Comparison of ENCODE assay signal across 19 cellular contexts in genomic region chr12:119687344-119687865, GRCh38.
"Had no signal": no experiment of that assay in that cellular context is flagged by ENCODE, and none has a peak within 500 bp of the region (broad histone marks: within the 10 kb centered on the region; RNA-seq: fewer than 3 reads in every experiment).

No MANE protein-coding gene starts in this region.

- H3K27me3 Mint-ChIP-seq: activated CD4-positive, alpha-beta T cell treated with anti-CD3 and anti-CD28 coated beads, Interleukin-2, amount 10 ng/mL, durations not matched to agents 7 days and 5 days; activated naive CD4-positive, alpha-beta T cell treated with anti-CD3 and anti-CD28 coated beads, Interleukin-2, amount 10 ng/mL, durations not matched to agents 7 days and 5 days; activated naive CD8-positive, alpha-beta T cell treated with anti-CD3 and anti-CD28 coated beads, Interleukin-2, amount 50 U/mL, for 24 hours; dendritic cell treated with granulocyte-macrophage colony-stimulating factor and Interleukin-4, amounts not matched to agents 40 ng/mL and 50 ng/mL, for 4 days; type B pancreatic cell had no signal

- ATAC-seq: activated CD4-positive, CD25-positive, alpha-beta regulatory T cell treated with anti-CD3 and anti-CD28 coated beads, Interleukin-2, amount 50 U/mL, for 24 hours; activated naive CD8-positive, alpha-beta T cell treated with anti-CD3 and anti-CD28 coated beads, Interleukin-2, amount 50 U/mL, for 24 hours; activated T-cell treated with anti-CD3 and anti-CD28 coated beads, Interleukin-2, amount 50 U/mL, for 4 hours; gastrocnemius medialis had no signal

- H3K36me3 ChIP-seq: prostate gland, right atrium auricular region had no signal

- H3K27ac ChIP-seq: epithelial cell of prostate, prostate gland, right atrium auricular region, skin epidermis, testis had no signal

- DNase-seq: activated CD4-positive, alpha-beta T cell treated with anti-CD3 and anti-CD28 coated beads, Interleukin-2, amount 10 ng/mL, durations not matched to agents 7 days and 5 days; activated CD8-positive, alpha-beta memory T cell treated with anti-CD3 and anti-CD28 coated beads, Interleukin-2, amount 50 U/mL, for 4 hours; activated effector memory CD4-positive, alpha-beta T cell treated with Interleukin-2 at 50 U/mL for 16 hours; activated naive CD4-positive, alpha-beta T cell treated with anti-CD3 and anti-CD28 coated beads, Interleukin-2, amount 10 ng/mL, durations not matched to agents 7 days and 5 days; activated naive CD8-positive, alpha-beta T cell treated with anti-CD3 and anti-CD28 coated beads, Interleukin-2, amount 50 U/mL, for 24 hours; activated T-cell treated with anti-CD3 and anti-CD28 coated beads, Interleukin-2, amount 50 U/mL, for 4 hours; aorta; gastrocnemius medialis; head of caudate nucleus; kidney glomerular epithelial cell; stomach; testis had no signal

- H3K9me3 ChIP-seq: gastrocnemius medialis, prostate gland, right atrium auricular region, stomach, testis had no signal

- H3K4me3 ChIP-seq: gastrocnemius medialis, prostate gland, right atrium auricular region, skin epidermis, stomach, testis had no signal

- H3K9me3 Mint-ChIP-seq: activated CD4-positive, alpha-beta T cell treated with anti-CD3 and anti-CD28 coated beads, Interleukin-2, amount 10 ng/mL, durations not matched to agents 7 days and 5 days; activated naive CD4-positive, alpha-beta T cell treated with anti-CD3 and anti-CD28 coated beads, Interleukin-2, amount 10 ng/mL, durations not matched to agents 7 days and 5 days; activated naive CD8-positive, alpha-beta T cell treated with anti-CD3 and anti-CD28 coated beads, Interleukin-2, amount 50 U/mL, for 24 hours; activated T-cell treated with anti-CD3 and anti-CD28 coated beads, Interleukin-2, amount 50 U/mL, for 4 hours; dendritic cell treated with granulocyte-macrophage colony-stimulating factor and Interleukin-4, amounts not matched to agents 40 ng/mL and 50 ng/mL, for 4 days had no signal

- H3K27me3 ChIP-seq: gastrocnemius medialis, right atrium auricular region, stomach, testis had no signal

- H3K4me1 ChIP-seq: prostate gland had no signal

- H3K4me3 Mint-ChIP-seq: activated CD4-positive, alpha-beta T cell treated with anti-CD3 and anti-CD28 coated beads, Interleukin-2, amount 10 ng/mL, durations not matched to agents 7 days and 5 days; activated naive CD4-positive, alpha-beta T cell treated with anti-CD3 and anti-CD28 coated beads, Interleukin-2, amount 10 ng/mL, durations not matched to agents 7 days and 5 days; activated naive CD8-positive, alpha-beta T cell treated with anti-CD3 and anti-CD28 coated beads, Interleukin-2, amount 50 U/mL, for 24 hours; activated T-cell treated with anti-CD3 and anti-CD28 coated beads, Interleukin-2, amount 50 U/mL, for 4 hours; dendritic cell treated with granulocyte-macrophage colony-stimulating factor and Interleukin-4, amounts not matched to agents 40 ng/mL and 50 ng/mL, for 4 days; type B pancreatic cell had no signal

- H3K27ac Mint-ChIP-seq: activated CD4-positive, alpha-beta T cell treated with anti-CD3 and anti-CD28 coated beads, Interleukin-2, amount 10 ng/mL, durations not matched to agents 7 days and 5 days; activated naive CD4-positive, alpha-beta T cell treated with anti-CD3 and anti-CD28 coated beads, Interleukin-2, amount 10 ng/mL, durations not matched to agents 7 days and 5 days; activated naive CD8-positive, alpha-beta T cell treated with anti-CD3 and anti-CD28 coated beads, Interleukin-2, amount 50 U/mL, for 24 hours; dendritic cell treated with granulocyte-macrophage colony-stimulating factor and Interleukin-4, amounts not matched to agents 40 ng/mL and 50 ng/mL, for 4 days; type B pancreatic cell had no signal
